Comparison of ENCODE assay signal across 1 cellular context in genomic region chr20:5969348-5969935, GRCh38.
TF ChIP-seq lines count a peak whose summit lies in the region.

No MANE protein-coding gene starts in this region.

TF ChIP-seq in H1, 55 proteins besides CTCF, POLR2A, EP300 and RAD21:
- TF ChIP-seq HDAC6 (IDR thresholded peaks at IDR 0.05; ENCODE audit: low read depth, low read length) (no peak), SIN3A (conservative IDR thresholded peaks at IDR 0.05 in 1 of 2, IDR thresholded peaks at IDR 0.05 in 1 of 2; ENCODE audit: low read depth in 1 of 2, low read length in 2 of 2) (no peak), SIX5 (IDR thresholded peaks at IDR 0.05; ENCODE audit: low read depth, low read length) (no peak), PHF8 (conservative IDR thresholded peaks at IDR 0.05; ENCODE audit: low read depth, low read length) (no peak), ZNF274 (IDR thresholded peaks at IDR 0.05; ENCODE audit: borderline replicate concordance, extremely low read depth, low read length) (peak; percentile 32; the same call in 1 of the 2 replicates), POLR2AphosphoS5 (IDR thresholded peaks at IDR 0.05; ENCODE audit: low read depth, low read length) (peak; percentile 85), GTF2F1 (IDR thresholded peaks at IDR 0.05; ENCODE audit: borderline replicate concordance, low read depth, low read length) (no peak), RXRA (IDR thresholded peaks at IDR 0.05; ENCODE audit: insufficient read depth, low read depth, low read length) (no peak), CHD1 (IDR thresholded peaks at IDR 0.05; ENCODE audit: low read depth, low read length) (no peak), CEBPB (IDR thresholded peaks at IDR 0.05; ENCODE audit: low read depth, low read length) (no peak), KDM1A (IDR thresholded peaks at IDR 0.05; ENCODE audit: borderline replicate concordance, low read length) (no peak), BACH1 (IDR thresholded peaks at IDR 0.05; ENCODE audit: low read length) (no peak), TAF1 (IDR thresholded peaks at IDR 0.05; ENCODE audit: low read depth, low read length) (no peak), SAP30 (IDR thresholded peaks at IDR 0.05; ENCODE audit: insufficient read depth, insufficient replicate concordance, low read length) (no peak), GABPA (IDR thresholded peaks at IDR 0.05; ENCODE audit: borderline replicate concordance, insufficient read depth, low read length) (no peak), HDAC2 (IDR thresholded peaks at IDR 0.05; ENCODE audit: borderline replicate concordance in 1 of 2, low read depth in 2 of 2, low read length in 2 of 2) (0 out of 4 replicates have a peak, but pooled peaks of 1 of the 2 experiments have one; percentile 44), TEAD4 (IDR thresholded peaks at IDR 0.05; ENCODE audit: low read depth, low read length) (peak; percentile 26; the same call in 1 of the 2 replicates), JUND (IDR thresholded peaks at IDR 0.05; ENCODE audit: low read length) (no peak), CHD2 (IDR thresholded peaks at IDR 0.05; ENCODE audit: low read length) (no peak), NANOG (IDR thresholded peaks at IDR 0.05; ENCODE audit: insufficient read depth, low read depth, low read length, poor library complexity, severe bottlenecking) (peak; percentile 72), KDM5A (IDR thresholded peaks at IDR 0.05; ENCODE audit: low read length) (no peak), RBBP5 (IDR thresholded peaks at IDR 0.05; ENCODE audit: borderline replicate concordance, low read depth, low read length) (no peak), TBP (IDR thresholded peaks at IDR 0.05; ENCODE audit: low read depth, low read length) (no peak), BCL11A (IDR thresholded peaks at IDR 0.05; ENCODE audit: low read depth in 2 of 2, low read length in 2 of 2) (peak in 1 of 2 experiments; percentile 62), JUN (IDR thresholded peaks at IDR 0.05; ENCODE audit: low read depth, low read length) (peak; percentile 53; the same call in 1 of the 2 replicates), POU5F1 (IDR thresholded peaks at IDR 0.05; ENCODE audit: low read depth, low read length) (peak; percentile 39; the same call in 1 of the 2 replicates), SP2 (IDR thresholded peaks at IDR 0.05; ENCODE audit: low read length) (no peak), CBX5 (IDR thresholded peaks at IDR 0.05; ENCODE audit: low read depth, low read length) (no peak), SP1 (IDR thresholded peaks at IDR 0.05; ENCODE audit: low read depth, low read length) (peak; percentile 83), USF2 (IDR thresholded peaks at IDR 0.05; ENCODE audit: low read length) (no peak), BRCA1 (IDR thresholded peaks at IDR 0.05; ENCODE audit: low read depth, low read length) (no peak), TCF12 (IDR thresholded peaks at IDR 0.05; ENCODE audit: low read depth, low read length) (peak; percentile 99), KDM4A (IDR thresholded peaks at IDR 0.05; ENCODE audit: low read depth, low read length, severe bottlenecking) (no peak), MAFK (IDR thresholded peaks at IDR 0.05; ENCODE audit: low read depth, low read length) (no peak), CHD7 (IDR thresholded peaks at IDR 0.05; ENCODE audit: insufficient replicate concordance, low read length) (no peak), NRF1 (IDR thresholded peaks at IDR 0.05; ENCODE audit: low read depth, low read length) (no peak), CREB1 (IDR thresholded peaks at IDR 0.05) (no peak), EGR1 (IDR thresholded peaks at IDR 0.05; ENCODE audit: borderline replicate concordance, low read depth, low read length) (0 out of 2 replicates have a peak, but pooled peaks have one; percentile 30), SRF (IDR thresholded peaks at IDR 0.05; ENCODE audit: low read depth, low read length) (no peak), SUZ12 (IDR thresholded peaks at IDR 0.05; ENCODE audit: low read length) (no peak), MAX (IDR thresholded peaks at IDR 0.05) (0 out of 2 replicates have a peak, but pooled peaks have one; percentile 14), TAF7 (optimal IDR thresholded peaks at IDR 0.05; ENCODE audit: borderline replicate concordance, low read depth, low read length) (no peak), CBX8 (IDR thresholded peaks at IDR 0.05; ENCODE audit: borderline replicate concordance, low read depth, low read length) (no peak), YY1 (IDR thresholded peaks at IDR 0.05; ENCODE audit: low read depth, low read length) (no peak)
- TF ChIP-seq, protein P1, sequence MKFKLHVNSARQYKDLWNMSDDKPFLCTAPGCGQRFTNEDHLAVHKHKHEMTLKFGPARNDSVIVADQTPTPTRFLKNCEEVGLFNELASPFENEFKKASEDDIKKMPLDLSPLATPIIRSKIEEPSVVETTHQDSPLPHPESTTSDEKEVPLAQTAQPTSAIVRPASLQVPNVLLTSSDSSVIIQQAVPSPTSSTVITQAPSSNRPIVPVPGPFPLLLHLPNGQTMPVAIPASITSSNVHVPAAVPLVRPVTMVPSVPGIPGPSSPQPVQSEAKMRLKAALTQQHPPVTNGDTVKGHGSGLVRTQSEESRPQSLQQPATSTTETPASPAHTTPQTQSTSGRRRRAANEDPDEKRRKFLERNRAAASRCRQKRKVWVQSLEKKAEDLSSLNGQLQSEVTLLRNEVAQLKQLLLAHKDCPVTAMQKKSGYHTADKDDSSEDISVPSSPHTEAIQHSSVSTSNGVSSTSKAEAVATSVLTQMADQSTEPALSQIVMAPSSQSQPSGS (IDR thresholded peaks at IDR 0.05; ENCODE audit: low read length), result no peak
- TF ChIP-seq, protein P2, sequence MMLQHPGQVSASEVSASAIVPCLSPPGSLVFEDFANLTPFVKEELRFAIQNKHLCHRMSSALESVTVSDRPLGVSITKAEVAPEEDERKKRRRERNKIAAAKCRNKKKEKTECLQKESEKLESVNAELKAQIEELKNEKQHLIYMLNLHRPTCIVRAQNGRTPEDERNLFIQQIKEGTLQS (IDR thresholded peaks at IDR 0.05; ENCODE audit: insufficient read depth, low read depth, low read length), result no peak
TF ChIP-seq in H1: peak in this region for 12.
